In the genomic region with DNA sequence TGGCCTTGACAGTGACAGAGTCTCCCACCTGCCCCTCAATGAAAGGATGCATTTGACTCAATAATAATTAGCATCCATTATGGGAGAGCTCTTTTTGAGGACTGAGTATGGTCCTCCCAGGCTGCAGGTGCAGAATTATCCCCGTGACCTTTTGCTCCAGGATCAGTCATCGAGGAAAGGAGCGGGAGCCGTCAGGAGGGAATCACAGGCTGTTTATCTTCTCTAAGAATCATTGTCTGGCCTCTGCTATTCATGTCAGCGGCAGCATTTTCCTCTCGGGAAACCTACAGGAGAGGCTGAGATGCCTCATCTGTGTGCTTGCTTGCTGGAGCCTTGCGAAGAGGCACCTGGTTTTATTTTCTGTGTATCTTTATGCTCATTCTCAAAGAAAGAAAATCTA, we compare ENCODE assay signal across 25 cellular contexts.
A peak's percentile ranks its signal among the peaks of the same experiment; 100 is the strongest.
DNase-seq lines count a peak whose midpoint lies in the region; ATAC-seq and TF ChIP-seq lines count a peak whose summit lies in the region.
"Had no signal": no experiment of that assay in that cellular context is flagged by ENCODE, and none has a peak within 500 bp of the region (broad histone marks: within the 10 kb centered on the region; RNA-seq: fewer than 3 reads in every experiment).

No MANE protein-coding gene starts in this region.

- H2BK120ac ChIP-seq in H9 (ENCODE audit: low read depth, low read length, poor library complexity, severe bottlenecking), result no peak overlapping the region

- intact Hi-C loops in natural killer cell (cut with micrococcal nuclease) (no loop called here), sciatic nerve (cut with DNase I) (no loop called here)

- no peaks in the 10 kb centered on the region for H3K79me2 ChIP-seq in H9 (ENCODE audit: insufficient read depth, low read length)

- no peak overlapping the region for H3K14ac ChIP-seq in H9 (ENCODE audit: insufficient read depth, low read length)

- H3K36me3 Mint-ChIP-seq in nephron (ENCODE audit: low read depth) (no peaks in the 10 kb centered on the region), natural killer cell (no peaks in the 10 kb centered on the region), H9 (ENCODE audit: insufficient read depth in 1 of 3, low read depth in 3 of 3) (no peaks in the 10 kb centered on the region)
- H3K36me3 Mint-ChIP-seq: stimulated activated effector memory CD8-positive, alpha-beta T cell treated with anti-CD3 and anti-CD28 coated beads, Interleukin-12 subunit alpha, Interleukin-12 subunit beta, amount 100 ng/mL, for 72 hours had no signal

- no peaks in the 10 kb centered on the region for H3K27me3 Mint-ChIP-seq in nephron (ENCODE audit: low read depth)
- H3K27me3 Mint-ChIP-seq in natural killer cell (ENCODE audit: low read depth in 2 of 2), result peaks cover 0 to 2% of the 10 kb centered on the region in 2 donors
- H3K27me3 Mint-ChIP-seq in H9 (ENCODE audit: low read depth), result no peaks in the 10 kb centered on the region

- H3K56ac ChIP-seq in H9 (ENCODE audit: insufficient read length, low read depth, low read length), result no peak overlapping the region

- H3K9ac ChIP-seq in H9 (ENCODE audit: extremely low read depth, insufficient read length, low read length), result no peak overlapping the region
- H3K9ac ChIP-seq: BLaER1 had no signal

- H4K5ac ChIP-seq in H9 (ENCODE audit: insufficient read length, low read depth, low read length), result no peak overlapping the region

- no peaks in the 10 kb centered on the region for H3K79me1 ChIP-seq in H9 (ENCODE audit: insufficient read depth, low read depth, low read length, poor library complexity, severe bottlenecking)

- H3K4me1 Mint-ChIP-seq in nephron, result peaks cover 15% of the 10 kb centered on the region
- H3K4me1 Mint-ChIP-seq in natural killer cell, result no peaks in the 10 kb centered on the region
- H3K4me1 Mint-ChIP-seq in H9, result no peaks in the 10 kb centered on the region
- H3K4me1 Mint-ChIP-seq: stimulated activated effector memory CD8-positive, alpha-beta T cell treated with anti-CD3 and anti-CD28 coated beads, Interleukin-12 subunit alpha, Interleukin-12 subunit beta, amount 100 ng/mL, for 72 hours had no signal

- no peak overlapping the region for H4K8ac ChIP-seq in H9 (replicated peaks; ENCODE audit: insufficient read length, low read depth, low read length)

- no peak overlapping the region for H2AFZ ChIP-seq in H9 (ENCODE audit: low read length)

- no peak for TF ChIP-seq CTCF in BE2C (IDR thresholded peaks at IDR 0.05; ENCODE audit: low read depth, low read length)
- no peak for TF ChIP-seq CTCF in nephron (IDR thresholded peaks at IDR 0.05; ENCODE audit: unreplicated experiment in 3 of 3)
- no peak for TF ChIP-seq CTCF in natural killer cell (IDR thresholded peaks at IDR 0.05)
- TF ChIP-seq CTCF in H9 (conservative IDR thresholded peaks at IDR 0.05), result no peak

- H3K27ac Mint-ChIP-seq in nephron (peak overlapping the region; percentile 55 to 70 (median 57)), natural killer cell (no peak overlapping the region), H9 (no peak overlapping the region)
- H3K27ac Mint-ChIP-seq: stimulated activated effector memory CD8-positive, alpha-beta T cell treated with anti-CD3 and anti-CD28 coated beads, Interleukin-12 subunit alpha, Interleukin-12 subunit beta, amount 100 ng/mL, for 72 hours had no signal

- H4K20me1 ChIP-seq in H9 (ENCODE audit: control insufficient read depth, insufficient read depth, insufficient read length), result no peaks in the 10 kb centered on the region
- H4K20me1 ChIP-seq: BLaER1 had no signal

- H3K4me1 ChIP-seq in BE2C, result peaks cover 10% of the 10 kb centered on the region
- H3K4me1 ChIP-seq in H9 (ENCODE audit: insufficient read depth, low read length), result no peaks in the 10 kb centered on the region
- H3K4me1 ChIP-seq: A549, BLaER1, right atrium auricular region had no signal

- H3T11ph ChIP-seq in H9 (ENCODE audit: low read length), result no peak overlapping the region

- DNase-seq in BE2C (peak; percentile 16), NCI-H1930 (lab: John Stamatoyannopoulos, UW) (peak; percentile 11 to 38), SHP77 treated with DMSO at 0.1 percent for 48 hours (lab: John Stamatoyannopoulos, UW) (peak; percentile 48), natural killer cell (no peak), sciatic nerve (ENCODE audit: low spot score) (no peak), H9 (no peak)
- DNase-seq: activated CD4-positive, alpha-beta T cell treated with anti-CD3 and anti-CD28 coated beads, Interleukin-2, amount 50 U/mL, for 1 hour; activated CD8-positive, alpha-beta memory T cell treated with anti-CD3 and anti-CD28 coated beads, Interleukin-2, amount 50 U/mL, for 4 hours; activated effector memory CD4-positive, alpha-beta T cell treated with anti-CD3 and anti-CD28 coated beads, Interleukin-2, amount 50 U/mL, for 16 hours; cortex of kidney; heart right ventricle; left ventricle myocardium superior; NK-92 treated with Interleukin-12 subunit alpha and Interleukin-12 subunit beta, amount 100 ng/mL, for 24 hours; occipital lobe; T-helper 2 cell had no signal

- H3K4me3 ChIP-seq in BE2C (ENCODE audit: low read depth, low read length), result 0 out of 2 replicates have a peak overlapping the region, but pooled peaks have one; percentile 5
- H3K4me3 ChIP-seq: A549, BLaER1, heart right ventricle, K562, right atrium auricular region had no signal

- ATAC-seq in natural killer cell (no peak), sciatic nerve (no peak), HG03520 (IDR thresholded peaks at IDR 0.05; ENCODE audit: unreplicated experiment) (no peak)
- ATAC-seq: A549; heart right ventricle; K562; left ventricle myocardium superior; Panc1; stimulated activated effector memory CD8-positive, alpha-beta T cell treated with anti-CD3 and anti-CD28 coated beads, Interleukin-12 subunit alpha, Interleukin-12 subunit beta, amount 100 ng/mL, for 72 hours had no signal

- no peak overlapping the region for H3K4ac ChIP-seq in H9 (ENCODE audit: low read depth, low read length)

- H3K27me3 ChIP-seq in BE2C (no peaks in the 10 kb centered on the region), H9 (ENCODE audit: insufficient read depth, low read length) (no peaks in the 10 kb centered on the region)
- H3K27me3 ChIP-seq: BLaER1, heart right ventricle, right atrium auricular region had no signal

- H3K4me2 ChIP-seq in H9 (ENCODE audit: insufficient read depth, insufficient read length, low read length), result no peak overlapping the region
- H3K4me2 ChIP-seq: A549, BLaER1 had no signal

- WGBS in H9 (ENCODE audit: extremely low coverage, insufficient read length, low lambda C conversion rate), result no CpG with 5 or more reads among the region's 7 CpGs

- H2BK20ac ChIP-seq in H9 (ENCODE audit: low read depth, low read length, poor library complexity, severe bottlenecking), result no peak overlapping the region

- H3K4me3 Mint-ChIP-seq in nephron (no peak overlapping the region), natural killer cell (no peak overlapping the region), H9 (no peak overlapping the region)
- H3K4me3 Mint-ChIP-seq: stimulated activated effector memory CD8-positive, alpha-beta T cell treated with anti-CD3 and anti-CD28 coated beads, Interleukin-12 subunit alpha, Interleukin-12 subunit beta, amount 100 ng/mL, for 72 hours had no signal

- H3K27ac ChIP-seq in H9 (ENCODE audit: insufficient read length, low read depth, low read length), result no peak overlapping the region
- H3K27ac ChIP-seq: A549, BLaER1, heart right ventricle, right atrium auricular region, SK-N-MC, VCaP had no signal

- H2BK5ac ChIP-seq in H9 (ENCODE audit: insufficient read length, low read length), result no peak overlapping the region

- no peak overlapping the region for H2BK12ac ChIP-seq in H9 (ENCODE audit: insufficient read length, low read depth, low read length)

- no peaks in the 10 kb centered on the region for H3K36me3 ChIP-seq in BE2C
- H3K36me3 ChIP-seq: BLaER1, heart right ventricle, right atrium auricular region had no signal

- H3K23ac ChIP-seq in H9 (ENCODE audit: insufficient read length, low read depth, low read length), result no peak overlapping the region

- no peaks in the 10 kb centered on the region for H3K23me2 ChIP-seq in H9 (ENCODE audit: insufficient read length, low read depth, low read length, poor library complexity, severe bottlenecking)

- H2AK5ac ChIP-seq in H9 (ENCODE audit: insufficient read length, low read length), result no peak overlapping the region

- H2BK15ac ChIP-seq in H9 (ENCODE audit: low read depth, low read length), result no peak overlapping the region

- H3K9me3 Mint-ChIP-seq in nephron, result no peaks in the 10 kb centered on the region
- H3K9me3 Mint-ChIP-seq in natural killer cell, result peaks cover 7 to 13% of the 10 kb centered on the region in 2 donors
- H3K9me3 Mint-ChIP-seq in H9, result no peaks in the 10 kb centered on the region; a peak in 1 of 5 replicates

- H3K18ac ChIP-seq in H9 (ENCODE audit: insufficient read length, low read depth, low read length), result no peak overlapping the region

- H4K91ac ChIP-seq in H9 (ENCODE audit: insufficient read length, low read depth, low read length), result no peak overlapping the region

- H3K9me3 ChIP-seq in BE2C (no peaks in the 10 kb centered on the region), H9 (ENCODE audit: control insufficient read depth, low read depth, low read length) (no peaks in the 10 kb centered on the region)
- H3K9me3 ChIP-seq: A549, BLaER1, heart right ventricle, right atrium auricular region had no signal

Comparison
In these comparisons a context has a peak if more than half of its experiments do, and no peak if none do; other contexts are left out.
1. DNase-seq: peak in BE2C (single experiment), NCI-H1930 (2 of 2) and SHP77 treated with DMSO at 0.1 percent for 48 hours (single experiment); none in natural killer cell (single experiment), sciatic nerve (single experiment) and H9 (single experiment).
2. H3K27ac Mint-ChIP-seq: peak in nephron (3 of 3); none in natural killer cell (0 of 2) and H9 (0 of 3).